In the genomic region with DNA sequence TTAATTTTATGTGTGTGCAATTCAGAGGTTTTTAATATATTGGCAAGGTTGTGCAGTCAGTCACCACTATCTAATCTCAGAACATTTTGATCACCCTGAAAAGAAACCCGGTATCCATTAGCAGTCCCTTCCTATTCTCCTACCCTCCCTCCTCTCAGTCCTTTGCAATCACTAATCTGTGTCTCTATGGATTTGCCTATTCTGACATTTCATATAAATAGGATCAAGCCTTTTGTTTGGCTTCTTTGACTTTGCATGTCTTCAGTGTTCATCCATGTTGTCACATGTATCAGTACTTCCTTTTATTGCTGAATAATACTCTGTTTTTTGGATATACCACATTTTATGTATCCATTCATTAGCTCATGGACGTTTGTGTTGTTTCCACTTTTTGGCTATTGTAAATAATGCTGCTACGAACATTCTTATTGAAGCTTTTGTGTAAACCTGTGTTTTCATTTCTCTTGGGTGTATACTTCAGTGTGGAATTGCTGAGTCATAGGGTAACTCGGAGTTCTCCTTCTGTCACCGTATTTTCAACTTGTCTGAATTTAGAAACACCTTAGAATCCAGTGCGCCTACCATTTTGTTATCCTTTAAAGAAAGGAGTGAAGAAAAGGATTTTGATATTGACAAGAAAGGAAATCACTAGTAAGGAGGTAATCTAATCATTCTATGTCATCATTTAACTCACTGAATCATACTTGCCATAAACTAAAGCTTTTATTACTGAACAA, we compare ENCODE assay signal across 9 cellular contexts. TPM values are rescaled to one million over a fixed set of nuclear protein-coding genes. Genes with fewer than 3 reads are reported as not detected.
DNase-seq lines count a peak whose midpoint lies in the region; ATAC-seq, FAIRE-seq and TF ChIP-seq lines count a peak whose summit lies in the region.
"Had no signal": no experiment of that assay in that cellular context is flagged by ENCODE, and none has a peak within 500 bp of the region (broad histone marks: within the 10 kb centered on the region; RNA-seq: fewer than 3 reads in every experiment).

No MANE protein-coding gene starts in this region.

- ATAC-seq in HG03457 (IDR thresholded peaks at IDR 0.05; ENCODE audit: unreplicated experiment) (no peak), left colon (no peak), HG03139 (IDR thresholded peaks at IDR 0.05; ENCODE audit: unreplicated experiment) (no peak)

- no peaks in the 10 kb centered on the region for H3K9me3 ChIP-seq in SK-N-MC (ENCODE audit: low read depth, low read length)

- DNase-seq in ACHN (peak; percentile 26), GM12891 (ENCODE audit: insufficient read length, low spot score) (no peak), SK-N-MC (ENCODE audit: low read depth, low spot score) (no peak), epithelial cell of prostate (ENCODE audit: low read depth, low spot score) (no peak), SW480 (ENCODE audit: low spot score) (no peak), left colon (no peak)
- DNase-seq: NCI-H1436 had no signal

- no peak for FAIRE-seq in GM12891 (lab: Jason Lieb, UNC)

- peak overlapping the region; percentile 37; the same call in 1 of the 2 replicates for H3K27ac ChIP-seq in SK-N-MC
- peak overlapping the region; percentile 40 for H3K27ac ChIP-seq in epithelial cell of prostate

- no peak overlapping the region for H3K9ac ChIP-seq in SK-N-MC (ENCODE audit: insufficient read length)

- H3K4me3 ChIP-seq in SK-N-MC: peak overlapping the region; percentile 31; the same call in 1 of the 2 replicates

- intact Hi-C loops in left colon (cut with DNase I, micrococcal nuclease): loop anchor here in 1 of 2 donors (10.0 kb wide), 1 partner anchor 63 kb away; a partner anchor contains a TSS

- in situ Hi-C loops in ACHN (cut with HindIII; ENCODE audit: low pct_ligation_motif_present, low pct_unique_long_range_greater_than_20kb, low sequenced_read_pairs): no loop called here

- no peak for TF ChIP-seq POLR2A in GM12891 (IDR thresholded peaks at IDR 0.05; ENCODE audit: low read depth, low read length)

- H3K36me3 ChIP-seq in SK-N-MC (ENCODE audit: insufficient read depth, low read length): peaks cover 25% of the 10 kb centered on the region

TF ChIP-seq in GM12891, 5 proteins besides CTCF, POLR2A, EP300 and RAD21:
- TF ChIP-seq SPI1 (IDR thresholded peaks at IDR 0.05; ENCODE audit: low read depth, low read length) (0 out of 2 replicates have a peak, but pooled peaks have one; percentile 31), TAF1 (IDR thresholded peaks at IDR 0.05; ENCODE audit: low read depth, low read length) (no peak)

RNA-seq across cellular contexts. Expression of a gene that starts 3.4 kb away (rescaled TPM):
- 7.4 TPM for polyA plus RNA-seq in GM12891 (2012; ENCODE audit: low read depth, missing spikeins)
- 10 to 100 TPM; 11.4 to 16.7 TPM for total RNA-seq in left colon

RNA-seq across cellular contexts. Expression of a gene that starts 42.5 kb away (rescaled TPM):
- 92.2 TPM for polyA plus RNA-seq in GM12891 (2012; ENCODE audit: low read depth, missing spikeins)
- 100 to 1,000 TPM; 401 to 409 TPM for total RNA-seq in left colon

RNA-seq across cellular contexts. Expression of a gene that starts 47.0 kb away (rescaled TPM):
- polyA plus RNA-seq in GM12891 (2012; ENCODE audit: low read depth, missing spikeins): not detected
- not detected for total RNA-seq in left colon
